12 cellular contexts compared by ENCODE assay signal in the genomic region with DNA sequence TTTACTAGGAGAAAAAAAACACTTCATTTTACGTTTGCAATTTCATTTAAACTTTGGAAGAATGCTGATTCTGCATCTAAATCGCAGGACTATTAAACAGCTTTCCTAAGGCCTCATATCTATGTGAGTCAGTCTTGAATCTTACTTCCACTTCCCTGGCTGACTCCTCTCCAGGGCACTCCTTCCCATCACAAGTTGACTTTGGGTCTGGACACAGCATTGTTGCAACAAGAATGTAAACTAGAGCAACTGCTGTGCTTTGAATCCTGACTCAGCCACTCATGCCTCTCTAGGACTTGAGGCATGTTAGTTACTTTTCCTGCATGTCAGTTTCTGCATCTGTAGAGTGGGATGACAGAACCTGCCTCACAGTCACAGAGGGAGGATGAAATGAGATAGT.
DNase-seq lines count a peak whose midpoint lies in the region; ATAC-seq lines count a peak whose summit lies in the region.
"Had no signal": no experiment of that assay in that cellular context is flagged by ENCODE, and none has a peak within 500 bp of the region (broad histone marks: within the 10 kb centered on the region; RNA-seq: fewer than 3 reads in every experiment).

No MANE protein-coding gene starts in this region.

- H3K9me3 ChIP-seq in aorta (ENCODE audit: control insufficient read depth, low read length), result no peaks in the 10 kb centered on the region
- H3K9me3 ChIP-seq: heart right ventricle, transverse colon had no signal

- DNase-seq in left cardiac atrium (peak; percentile 20), Right ventricle myocardium superior (no peak), astrocyte of the hippocampus (ENCODE audit: low read depth, low spot score) (peak; percentile 86), iris pigment epithelial cell (ENCODE audit: low read depth) (peak; percentile 98), aorta (no peak), amygdala (lab: John Stamatoyannopoulos, UW) (no peak), germinal center (ENCODE audit: low spot score) (no peak)
- DNase-seq: heart right ventricle, natural killer cell, NCI-H1436 treated with DMSO at 0.1 percent for 48 hours, transverse colon had no signal

- no peaks in the 10 kb centered on the region for H3K4me1 ChIP-seq in aorta (ENCODE audit: control insufficient read depth in 1 of 2, insufficient read depth in 2 of 2, low read length in 2 of 2)
- H3K4me1 ChIP-seq: heart right ventricle, transverse colon had no signal

- 67 to 71% methylated on average over 2 of the region's 2 CpGs for WGBS in aorta, 2 donors

- no peak overlapping the region for H3K4me3 ChIP-seq in aorta (ENCODE audit: low read length in 2 of 2)
- H3K4me3 ChIP-seq: heart right ventricle, transverse colon had no signal

- H3K27me3 ChIP-seq in aorta (ENCODE audit: control insufficient read depth in 1 of 2, insufficient read depth in 2 of 2, low read length in 1 of 2), result no peaks in the 10 kb centered on the region
- H3K27me3 ChIP-seq: heart right ventricle, transverse colon had no signal

- intact Hi-C loops in left cardiac atrium (cut with DNase I), result no loop called here
- intact Hi-C loops in Right ventricle myocardium superior (cut with DNase I), result no loop called here
- intact Hi-C loops in aorta (cut with DNase I), result no loop called here

- H3K27ac ChIP-seq in aorta (ENCODE audit: low read depth in 1 of 2, low read length in 2 of 2), result no peak overlapping the region
- H3K27ac ChIP-seq: heart right ventricle, transverse colon had no signal

- ATAC-seq in left cardiac atrium (peak in 1 of 2 donors; percentile 94), Right ventricle myocardium superior (ENCODE audit: poor library complexity) (no peak), aorta (ENCODE audit: low FRiP score) (peak; percentile 41), GM21576 (IDR thresholded peaks at IDR 0.05; ENCODE audit: unreplicated experiment) (no peak)
- ATAC-seq: heart right ventricle, natural killer cell had no signal

- H3K36me3 ChIP-seq in aorta (ENCODE audit: control insufficient read depth in 1 of 2, insufficient read depth in 2 of 2, low read length in 1 of 2), result no peaks in the 10 kb centered on the region
- H3K36me3 ChIP-seq: heart right ventricle, transverse colon had no signal

Comparison
In these comparisons a context has a peak if more than half of its experiments do, and no peak if none do; other contexts are left out.
1. DNase-seq: peak in left cardiac atrium (single experiment), astrocyte of the hippocampus (single experiment) and iris pigment epithelial cell (single experiment); none in Right ventricle myocardium superior (single experiment), aorta (0 of 2), amygdala (0 of 56) and germinal center (single experiment).